ENCODE assay signal across 12 cellular contexts in the genomic region with DNA sequence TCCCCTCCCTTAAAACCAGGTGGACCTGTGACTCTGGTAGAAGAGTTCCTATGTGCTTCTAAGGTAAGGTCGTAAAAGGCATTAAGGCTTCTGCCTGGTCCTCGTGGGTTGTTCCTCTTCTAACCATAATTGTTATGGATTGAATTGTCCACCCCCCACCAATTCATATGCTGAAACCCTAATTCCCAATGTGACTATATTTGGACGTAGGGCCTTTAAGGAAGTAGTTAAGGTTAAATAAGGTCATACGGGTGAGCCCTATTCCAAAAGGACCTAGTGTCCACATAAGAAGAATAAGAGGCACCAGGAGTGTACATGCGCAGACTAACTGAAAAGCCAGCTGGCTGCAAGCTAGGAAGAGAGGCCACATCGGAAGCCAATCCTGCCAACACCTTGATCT. TPM values are rescaled to one million over a fixed set of nuclear protein-coding genes. Genes with fewer than 3 reads are reported as not detected.
DNase-seq lines count a peak whose midpoint lies in the region; ATAC-seq and TF ChIP-seq lines count a peak whose summit lies in the region.
"Had no signal": no experiment of that assay in that cellular context is flagged by ENCODE, and none has a peak within 500 bp of the region (broad histone marks: within the 10 kb centered on the region; RNA-seq: fewer than 3 reads in every experiment).

No MANE protein-coding gene starts in this region.

- intact Hi-C loops in CD4-positive, alpha-beta memory T cell (cut with micrococcal nuclease) = loop anchor here (5.0 to 10.0 kb wide), 3 partner anchors 307 to 554 kb away; a partner anchor contains a TSS

- no peaks in the 10 kb centered on the region for H3K27me3 ChIP-seq in CD4-positive, alpha-beta memory T cell (ENCODE audit: insufficient read depth, low read length)
- H3K27me3 ChIP-seq in HUES48 (ENCODE audit: control insufficient read depth, insufficient read depth, low read length) = no peaks in the 10 kb centered on the region
- H3K27me3 ChIP-seq: brain microvascular endothelial cell had no signal

- no peak overlapping the region for H3K27ac ChIP-seq in CD4-positive, alpha-beta memory T cell (ENCODE audit: low read depth, low read length)
- no peak overlapping the region for H3K27ac ChIP-seq in HUES48 (ENCODE audit: low read depth, low read length)
- H3K27ac ChIP-seq: brain microvascular endothelial cell had no signal

- CTCF ChIA-PET in CD4-positive, alpha-beta memory T cell (lab: Charles Lee; ENCODE audit: partially characterized antibody) = interaction anchor here (1.5 kb wide), 1 partner anchor 59 kb away, joined by 7 read pairs; no protein-coding TSS in a partner anchor

- ATAC-seq in natural killer cell treated with Interleukin-12 subunit alpha and Interleukin-12 subunit beta and Interleukin-15 and Interleukin-18, amount 100 ng/mL, for 72 hours = no peak
- ATAC-seq in HG03354 (IDR thresholded peaks at IDR 0.05; ENCODE audit: poor library complexity, severe bottlenecking, unreplicated experiment) (no peak), HG02840 (IDR thresholded peaks at IDR 0.05; ENCODE audit: low FRiP score, unreplicated experiment) (no peak)

- peaks cover 49 to 76% (median 62%) of the 10 kb centered on the region in 4 donors for H3K4me1 Mint-ChIP-seq in CD4-positive, alpha-beta memory T cell
- H3K4me1 Mint-ChIP-seq in activated naive CD8-positive, alpha-beta T cell (ENCODE audit: low read depth) = peaks cover 63% of the 10 kb centered on the region
- peaks cover 54 to 62% of the 10 kb centered on the region in 2 donors for H3K4me1 Mint-ChIP-seq in natural killer cell treated with Interleukin-12 subunit alpha and Interleukin-12 subunit beta and Interleukin-15 and Interleukin-18, amount 100 ng/mL, for 72 hours (ENCODE audit: low read depth in 2 of 2)

- H3K9me3 ChIP-seq in CD4-positive, alpha-beta memory T cell (ENCODE audit: control insufficient read depth in 1 of 2, low read length in 2 of 2) = no peaks in the 10 kb centered on the region
- no peaks in the 10 kb centered on the region for H3K9me3 ChIP-seq in HUES48 (ENCODE audit: control insufficient read depth, insufficient read depth, low read length)

- no peak for TF ChIP-seq CTCF in GM20000 (IDR thresholded peaks at IDR 0.05; ENCODE audit: extremely low read depth, missing control alignments)

- peak overlapping the region; percentile 18 to 90 (median 61) for H3K27ac Mint-ChIP-seq in CD4-positive, alpha-beta memory T cell
- peak overlapping the region; percentile 55 for H3K27ac Mint-ChIP-seq in activated naive CD8-positive, alpha-beta T cell
- H3K27ac Mint-ChIP-seq in natural killer cell treated with Interleukin-12 subunit alpha and Interleukin-12 subunit beta and Interleukin-15 and Interleukin-18, amount 100 ng/mL, for 72 hours = peak overlapping the region; percentile 12 to 75

- POLR2A ChIA-PET in CD4-positive, alpha-beta memory T cell (lab: Charles Lee; ENCODE audit: partially characterized antibody) = no interaction called here

- H3K9me3 Mint-ChIP-seq in CD4-positive, alpha-beta memory T cell = no peaks in the 10 kb centered on the region
- no peaks in the 10 kb centered on the region for H3K9me3 Mint-ChIP-seq in activated naive CD8-positive, alpha-beta T cell (ENCODE audit: low read depth)
- no peaks in the 10 kb centered on the region for H3K9me3 Mint-ChIP-seq in natural killer cell treated with Interleukin-12 subunit alpha and Interleukin-12 subunit beta and Interleukin-15 and Interleukin-18, amount 100 ng/mL, for 72 hours

- no peak overlapping the region for H3K4me3 ChIP-seq in CD4-positive, alpha-beta memory T cell (ENCODE audit: low read length in 2 of 2)
- H3K4me3 ChIP-seq in HUES48 (ENCODE audit: low read depth, low read length) = peak overlapping the region; percentile 91

- H3K4me3 Mint-ChIP-seq in CD4-positive, alpha-beta memory T cell = peak overlapping the region; percentile 59 to 97 (median 70)
- peak overlapping the region; percentile 97 for H3K4me3 Mint-ChIP-seq in activated naive CD8-positive, alpha-beta T cell
- H3K4me3 Mint-ChIP-seq in natural killer cell treated with Interleukin-12 subunit alpha and Interleukin-12 subunit beta and Interleukin-15 and Interleukin-18, amount 100 ng/mL, for 72 hours = peak overlapping the region; percentile 90

- no peak for DNase-seq in CD4-positive, alpha-beta memory T cell
- DNase-seq in natural killer cell treated with Interleukin-12 subunit alpha and Interleukin-12 subunit beta and Interleukin-15 and Interleukin-18, amount 100 ng/mL, for 72 hours (ENCODE audit: low spot score) = no peak
- DNase-seq in GM20000 (ENCODE audit: low spot score) = no peak
- DNase-seq in stimulated activated naive CD4-positive, alpha-beta T cell treated with Interleukin-2 at 50 U/mL for 16 hours (lab: John Stamatoyannopoulos, UW) = no peak
- DNase-seq: activated CD4-positive, CD25-positive, alpha-beta regulatory T cell treated with anti-CD3 and anti-CD28 coated beads, Interleukin-2, amount 50 U/mL, for 72 hours; brain microvascular endothelial cell; NCI-H1092 treated with DMSO at 0.1 percent for 48 hours; stimulated activated CD4-positive, alpha-beta T cell treated with anti-CD3 and anti-CD28 coated beads, Interleukin-12 subunit alpha, Interleukin-12 subunit beta, amount 100 ng/mL, for 4 hours had no signal

- peaks cover 10% of the 10 kb centered on the region for H3K36me3 ChIP-seq in CD4-positive, alpha-beta memory T cell (ENCODE audit: insufficient read depth, low read length)
- peaks cover 5% of the 10 kb centered on the region; the same call in 1 of the 2 replicates for H3K36me3 ChIP-seq in HUES48 (ENCODE audit: control insufficient read depth, insufficient read depth, low read length)
- H3K36me3 ChIP-seq: brain microvascular endothelial cell had no signal

- H3K9ac ChIP-seq in HUES48 (ENCODE audit: low read depth, low read length) = no peak overlapping the region

- H3K4me1 ChIP-seq in CD4-positive, alpha-beta memory T cell (ENCODE audit: insufficient read depth, low read length) = peaks cover 59% of the 10 kb centered on the region
- peaks cover 12% of the 10 kb centered on the region; the same call in 1 of the 2 replicates for H3K4me1 ChIP-seq in HUES48 (ENCODE audit: control insufficient read depth, insufficient read depth, low read length)

- H3K36me3 Mint-ChIP-seq in CD4-positive, alpha-beta memory T cell = peaks cover 25 to 45% of the 10 kb centered on the region in 2 donors
- peaks cover 17% of the 10 kb centered on the region for H3K36me3 Mint-ChIP-seq in activated naive CD8-positive, alpha-beta T cell
- peaks cover 27% of the 10 kb centered on the region for H3K36me3 Mint-ChIP-seq in natural killer cell treated with Interleukin-12 subunit alpha and Interleukin-12 subunit beta and Interleukin-15 and Interleukin-18, amount 100 ng/mL, for 72 hours

- H3K27me3 Mint-ChIP-seq in CD4-positive, alpha-beta memory T cell = no peaks in the 10 kb centered on the region
- no peaks in the 10 kb centered on the region for H3K27me3 Mint-ChIP-seq in activated naive CD8-positive, alpha-beta T cell
- H3K27me3 Mint-ChIP-seq in natural killer cell treated with Interleukin-12 subunit alpha and Interleukin-12 subunit beta and Interleukin-15 and Interleukin-18, amount 100 ng/mL, for 72 hours = no peaks in the 10 kb centered on the region

RNA-seq across cellular contexts. Expression of a gene that starts 1.9 kb away (rescaled TPM):
- 100 to 1,000 TPM in 1 of 2 experiments, 10 to 100 TPM in 1; 98.1 to 104 TPM for total RNA-seq in CD4-positive, alpha-beta memory T cell
- 10 to 100 TPM; 66.7 to 96.1 TPM for polyA plus RNA-seq in CD4-positive, alpha-beta memory T cell
- total RNA-seq in natural killer cell treated with Interleukin-12 subunit alpha and Interleukin-12 subunit beta and Interleukin-15 and Interleukin-18, amount 100 ng/mL, for 72 hours = 100 to 1,000 TPM in 1 of 2 donors, 10 to 100 TPM in 1; 96.8 to 135 TPM
